In the genomic region with DNA sequence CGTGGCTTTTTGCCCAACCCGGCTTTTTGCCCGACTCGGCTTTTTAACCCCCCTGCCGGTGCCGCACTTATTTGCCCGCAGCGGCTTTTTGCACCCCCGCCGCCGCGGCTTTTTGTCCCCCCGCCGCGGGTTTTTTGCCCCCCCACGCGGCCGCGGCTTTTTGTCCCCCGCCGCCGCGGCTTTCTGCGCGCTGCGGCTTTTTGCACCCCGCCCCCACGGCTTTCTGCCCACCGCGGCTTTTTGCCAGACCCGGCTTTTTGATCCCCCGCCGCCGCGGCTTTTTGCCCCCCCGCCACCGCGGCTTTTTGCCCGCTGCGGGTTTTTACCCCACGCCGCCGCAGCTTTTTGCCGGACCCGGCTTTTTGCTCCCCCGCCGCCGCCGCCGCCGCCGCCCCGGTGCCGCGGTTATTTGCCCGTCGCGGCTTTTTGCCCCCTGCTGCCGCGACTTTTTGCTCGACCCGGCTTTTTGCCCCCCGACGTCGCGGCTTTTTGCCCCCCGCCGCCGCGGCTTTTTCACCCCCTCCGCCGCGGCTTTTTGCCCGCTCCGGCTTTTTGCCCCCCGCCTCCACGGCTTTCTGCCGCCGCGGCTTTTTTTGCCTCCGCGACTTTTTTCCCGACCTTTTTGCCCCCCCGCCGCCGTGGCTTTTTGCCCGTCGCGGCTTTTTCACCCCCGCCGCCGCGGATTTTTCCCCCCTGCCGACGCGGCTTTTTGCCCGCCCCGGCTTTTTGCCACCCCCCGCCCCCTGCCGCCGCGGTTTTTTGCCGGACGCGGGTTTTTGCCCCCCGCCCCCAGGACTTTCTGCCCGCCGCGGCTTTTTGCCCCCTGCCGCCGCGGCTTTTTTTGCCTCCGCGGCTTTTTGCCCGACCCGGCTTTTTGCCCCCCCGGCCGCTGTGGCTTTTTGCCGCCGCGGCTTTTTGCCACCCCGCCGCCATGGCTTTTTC, we compare ENCODE assay signal across 8 cellular contexts.
DNase-seq lines count a peak whose midpoint lies in the region; ATAC-seq and TF ChIP-seq lines count a peak whose summit lies in the region.

No MANE protein-coding gene starts in this region.

- ATAC-seq in naive thymus-derived CD4-positive, alpha-beta T cell = no peak
- ATAC-seq in HG03469 (IDR thresholded peaks at IDR 0.05; ENCODE audit: unreplicated experiment) (no peak), GM21447 (IDR thresholded peaks at IDR 0.05; ENCODE audit: unreplicated experiment) (no peak)

- peak overlapping the region; percentile 16 for H3K4me3 ChIP-seq in BE2C (ENCODE audit: low read depth, low read length)
- peak overlapping the region; percentile 38 for H3K4me3 ChIP-seq in ectodermal cell (ENCODE audit: insufficient read depth, low read depth, low read length)
- H3K4me3 ChIP-seq in naive thymus-derived CD4-positive, alpha-beta T cell (ENCODE audit: low read length) = peak overlapping the region; percentile 9

- H3K9me3 ChIP-seq in BE2C (no peaks in the 10 kb centered on the region), ectodermal cell (ENCODE audit: control insufficient read depth, low read length) (no peaks in the 10 kb centered on the region)
- H3K9me3 ChIP-seq in naive thymus-derived CD4-positive, alpha-beta T cell (ENCODE audit: control insufficient read depth in 2 of 3, low read length in 3 of 3) = no peaks in the 10 kb centered on the region

- H3K36me3 ChIP-seq in BE2C (no peaks in the 10 kb centered on the region), ectodermal cell (ENCODE audit: control insufficient read depth, insufficient read depth, low read length) (no peaks in the 10 kb centered on the region)
- no peaks in the 10 kb centered on the region for H3K36me3 ChIP-seq in naive thymus-derived CD4-positive, alpha-beta T cell (ENCODE audit: control insufficient read depth in 2 of 3, insufficient read depth in 3 of 3, low read length in 3 of 3)

- H3K27ac Mint-ChIP-seq in naive thymus-derived CD4-positive, alpha-beta T cell = peak overlapping the region in 1 of 9 donors; percentile 52

- no peak overlapping the region for H3K27ac ChIP-seq in ectodermal cell (ENCODE audit: insufficient read depth, low read depth, low read length, poor library complexity, severe bottlenecking)
- H3K27ac ChIP-seq in naive thymus-derived CD4-positive, alpha-beta T cell (ENCODE audit: low read depth, low read length) = no peak overlapping the region

- H3K4me3 Mint-ChIP-seq in naive thymus-derived CD4-positive, alpha-beta T cell = peak overlapping the region in 4 of 10 donors; percentile 34 to 79 (median 57)

- peaks cover 0 to 13% (median 0%) of the 10 kb centered on the region in 11 donors for H3K9me3 Mint-ChIP-seq in naive thymus-derived CD4-positive, alpha-beta T cell

- 7% methylated on average over 123 of the region's 123 CpGs for WGBS in ectodermal cell, 2 experiments

- no peaks in the 10 kb centered on the region for H3K4me1 ChIP-seq in BE2C
- H3K4me1 ChIP-seq in ectodermal cell (ENCODE audit: control insufficient read depth, insufficient read depth, low read length) = no peaks in the 10 kb centered on the region
- H3K4me1 ChIP-seq in naive thymus-derived CD4-positive, alpha-beta T cell (ENCODE audit: control insufficient read depth in 2 of 2, insufficient read depth in 2 of 2, low read length in 2 of 2) = no peaks in the 10 kb centered on the region

- peaks cover 0 to 1% (median 0%) of the 10 kb centered on the region in 5 donors for H3K36me3 Mint-ChIP-seq in naive thymus-derived CD4-positive, alpha-beta T cell

- CTCF ChIA-PET in naive thymus-derived CD4-positive, alpha-beta T cell (lab: Charles Lee) = no interaction called here

- POLR2A ChIA-PET in naive thymus-derived CD4-positive, alpha-beta T cell (lab: Charles Lee) = no interaction called here

- peaks cover 4 to 24% (median 20%) of the 10 kb centered on the region in 5 donors for H3K27me3 Mint-ChIP-seq in naive thymus-derived CD4-positive, alpha-beta T cell

- H3K4me1 Mint-ChIP-seq in naive thymus-derived CD4-positive, alpha-beta T cell = peaks cover 0 to 8% (median 4%) of the 10 kb centered on the region in 7 donors

- DNase-seq in BE2C = peak; percentile 26
- peak; percentile 15 for DNase-seq in LoVo (ENCODE audit: low spot score)
- DNase-seq in naive thymus-derived CD4-positive, alpha-beta T cell = peak in 5 of 9 donors; percentile 16 to 39 (median 18)
- no peak for DNase-seq in DMS79 treated with DMSO at 0.1 percent for 48 hours (lab: John Stamatoyannopoulos, UW)
- DNase-seq in iPS-NIHi7 (ENCODE audit: extremely low spot score) = no peak

- intact Hi-C loops in naive thymus-derived CD4-positive, alpha-beta T cell (cut with micrococcal nuclease) = no loop called here

- peaks cover 14% of the 10 kb centered on the region for H3K27me3 ChIP-seq in BE2C
- peaks cover 38% of the 10 kb centered on the region for H3K27me3 ChIP-seq in ectodermal cell (ENCODE audit: control insufficient read depth, insufficient read depth, low read length, poor library complexity, severe bottlenecking)
- H3K27me3 ChIP-seq in naive thymus-derived CD4-positive, alpha-beta T cell (ENCODE audit: control insufficient read depth in 2 of 2, insufficient read depth in 2 of 2, low read length in 2 of 2) = no peaks in the 10 kb centered on the region

- TF ChIP-seq CTCF in BE2C (IDR thresholded peaks at IDR 0.05; ENCODE audit: low read depth, low read length) = no peak

Comparison
In these comparisons a context has a peak if more than half of its experiments do, and no peak if none do; other contexts are left out.
1. DNase-seq: peak in BE2C (single experiment), LoVo (single experiment) and naive thymus-derived CD4-positive, alpha-beta T cell (5 of 9); none in DMS79 treated with DMSO at 0.1 percent for 48 hours (single experiment) and iPS-NIHi7 (single experiment).
2. Peak in every context shown above with its lines, with median percentiles within 50 percentile points of each other: H3K4me3 ChIP-seq.